In genomic region chr20:18058661-18059467, GRCh38 we compare ENCODE assay signal across 10 cellular contexts. TPM values are rescaled to one million over a fixed set of nuclear protein-coding genes. Genes with fewer than 3 reads are reported as not detected.
DNase-seq lines count a peak whose midpoint lies in the region; ATAC-seq and TF ChIP-seq lines count a peak whose summit lies in the region.
"Had no signal": no experiment of that assay in that cellular context is flagged by ENCODE, and none has a peak within 500 bp of the region (broad histone marks: within the 10 kb centered on the region; RNA-seq: fewer than 3 reads in every experiment).

No MANE protein-coding gene starts in this region.

- POLR2A ChIA-PET in PC-3 (lab: Charles Lee; ENCODE audit: unreplicated experiment): interaction anchor here (0.5 to 0.7 kb wide), 2 partner anchors 33 to 614 kb away, joined by 3 to 11 read pairs; no protein-coding TSS in a partner anchor

- H3K27me3 ChIP-seq in PC-3 (ENCODE audit: low read length) (0 out of 2 replicates have a peak, but pooled peaks cover 4% of the 10 kb centered on the region), iPS-20b (ENCODE audit: insufficient read depth, low read length) (peaks cover 71% of the 10 kb centered on the region), thyroid gland (no peaks in the 10 kb centered on the region)

- H3K27ac ChIP-seq in PC-3 (ENCODE audit: low read length) (0 out of 2 replicates have a peak overlapping the region, but pooled peaks have one; percentile 43), iPS-20b (ENCODE audit: low read length) (no peak overlapping the region), thyroid gland (peak overlapping the region; percentile 74 to 88 (median 79))

- H4K20me1 ChIP-seq in PC-3 (ENCODE audit: low read length): no peaks in the 10 kb centered on the region

- no peaks in the 10 kb centered on the region for H3K36me3 ChIP-seq in PC-3 (ENCODE audit: low read depth, low read length)
- H3K36me3 ChIP-seq in iPS-20b (ENCODE audit: insufficient read depth, low read depth, low read length): no peaks in the 10 kb centered on the region
- no peaks in the 10 kb centered on the region for H3K36me3 ChIP-seq in thyroid gland

- TF ChIP-seq POLR2A in thyroid gland (IDR thresholded peaks at IDR 0.05): peak in 1 of 2 donors; percentile 58

- intact Hi-C loops in PC-3 (cut with micrococcal nuclease): loop anchor here (2.0 to 5.0 kb wide), 2 partner anchors 78 to 193 kb away; partner anchors contain the start of genes KAT14 and PET117
- intact Hi-C loops in thyroid gland (cut with DNase I): loop anchor here (10.0 kb wide), 1 partner anchor 216 kb away; no protein-coding TSS in a partner anchor

- peak; percentile 51 for DNase-seq in activated CD8-positive, alpha-beta memory T cell treated with anti-CD3 and anti-CD28 coated beads, Interleukin-2, amount 50 U/mL, for 48 hours
- no peak for DNase-seq in activated CD8-positive, alpha-beta memory T cell treated with anti-CD3 and anti-CD28 coated beads, Interleukin-2, amount 50 U/mL, for 4 hours
- DNase-seq in PC-3 (peak; percentile 86), thyroid gland (peak; percentile 71 to 73), UCSD-AML1 (lab: John Stamatoyannopoulos, UW; ENCODE audit: unreplicated experiment) (no peak), COLO829 (ENCODE audit: low spot score) (no peak)
- DNase-seq: CD4-positive, alpha-beta memory T cell; nucleus accumbens had no signal

- CTCF ChIA-PET in PC-3 (lab: Charles Lee): interaction anchor here (0.6 kb wide), 1 partner anchor 353 kb away, joined by 3 read pairs; no protein-coding TSS in a partner anchor

- 2 to 3% methylated on average over 28 to 42 of the region's 46 CpGs for WGBS in thyroid gland, 2 donors

- peak; percentile 10; the same call in 1 of the 2 replicates for TF ChIP-seq CTCF in PC-3 (conservative IDR thresholded peaks at IDR 0.05; ENCODE audit: low read depth, low read length)
- TF ChIP-seq CTCF in thyroid gland (IDR thresholded peaks at IDR 0.05): peak in 1 of 6 experiments; percentile 25

- peaks cover 21% of the 10 kb centered on the region for H3K79me2 ChIP-seq in PC-3 (ENCODE audit: low read length)

- H3K9me3 ChIP-seq in PC-3 (ENCODE audit: low read length) (no peaks in the 10 kb centered on the region), iPS-20b (ENCODE audit: insufficient read depth, low read depth, low read length) (no peaks in the 10 kb centered on the region), thyroid gland (no peaks in the 10 kb centered on the region)

- peak overlapping the region; percentile 97 for H2AFZ ChIP-seq in PC-3 (ENCODE audit: low read length)

- no peaks in the 10 kb centered on the region for H3K9me2 ChIP-seq in PC-3 (replicated peaks; ENCODE audit: low read length)

- H3K9ac ChIP-seq in PC-3 (ENCODE audit: low read length) (no peak overlapping the region), iPS-20b (ENCODE audit: low read depth, low read length) (peak overlapping the region; percentile 67; the same call in 1 of the 2 replicates)

- H3F3A ChIP-seq in PC-3 (ENCODE audit: low read length, unreplicated experiment): no peaks in the 10 kb centered on the region

- H3K4me3 ChIP-seq in PC-3 (ENCODE audit: low read length): peak overlapping the region; percentile 90
- H3K4me3 ChIP-seq in iPS-20b (ENCODE audit: low read length): peak overlapping the region; percentile 78
- peak overlapping the region in 2 of 3 donors; percentile 17 to 63 for H3K4me3 ChIP-seq in thyroid gland (replicated peaks in 1 of 3)

- ATAC-seq in PC-3: peak; percentile 72
- no peak for ATAC-seq in HG03521 (IDR thresholded peaks at IDR 0.05; ENCODE audit: unreplicated experiment)

- H3K4me2 ChIP-seq in PC-3 (ENCODE audit: low read length): peak overlapping the region; percentile 89

- H3K4me1 ChIP-seq in PC-3 (ENCODE audit: insufficient read depth, low read length) (peaks cover 29% of the 10 kb centered on the region), iPS-20b (ENCODE audit: insufficient read depth, low read length) (peaks cover 16% of the 10 kb centered on the region; the same call in 1 of the 2 replicates), thyroid gland (peaks cover 8 to 18% of the 10 kb centered on the region in 2 donors)

- BruUV-seq in PC-3 (replicated peaks; lab: Mats Ljungman, UMichigan): no TSS peak

RNA-seq across cellular contexts. Expression of gene OVOL2, which starts 1.1 kb away (rescaled TPM):
- 23.1 and 36.4 TPM in 2 replicates for total RNA-seq in PC-3 (2014; rRNA removed)
- total RNA-seq in thyroid gland: 10 to 100 TPM; 12.6 to 17.4 (median 13.5) TPM
- total RNA-seq: CD4-positive, alpha-beta memory T cell had no signal

Comparison
In these comparisons a context has a peak if more than half of its experiments do, and no peak if none do; other contexts are left out.
1. DNase-seq: peak in activated CD8-positive, alpha-beta memory T cell treated with anti-CD3 and anti-CD28 coated beads, Interleukin-2, amount 50 U/mL, for 48 hours (single experiment), PC-3 (single experiment) and thyroid gland (2 of 2); none in activated CD8-positive, alpha-beta memory T cell treated with anti-CD3 and anti-CD28 coated beads, Interleukin-2, amount 50 U/mL, for 4 hours (single experiment), UCSD-AML1 (single experiment) and COLO829 (single experiment).
2. H3K4me3 ChIP-seq: peak in every context shown above with its lines; median percentile 90 in PC-3; 78 in iPS-20b; 40 in thyroid gland.